Comparison of ENCODE assay signal across 12 cellular contexts in genomic region chr2:38406597-38407110, GRCh38. TPM values are rescaled to one million over a fixed set of nuclear protein-coding genes. Genes with fewer than 3 reads are reported as not detected.
DNase-seq lines count a peak whose midpoint lies in the region; ATAC-seq, FAIRE-seq and TF ChIP-seq lines count a peak whose summit lies in the region.
"Had no signal": no experiment of that assay in that cellular context is flagged by ENCODE, and none has a peak within 500 bp of the region (broad histone marks: within the 10 kb centered on the region; RNA-seq: fewer than 3 reads in every experiment).

No MANE protein-coding gene starts in this region.

- no peaks in the 10 kb centered on the region for H3K9me1 ChIP-seq in K562 (ENCODE audit: control insufficient read depth, insufficient read depth, low read length)

- intact Hi-C loops in K562 (cut with micrococcal nuclease) (no loop called here), left ventricle myocardium superior (cut with micrococcal nuclease) (no loop called here)

- no peaks in the 10 kb centered on the region for H3K79me2 ChIP-seq in K562 (ENCODE audit: control insufficient read depth, insufficient read depth, low read length)

- no peak overlapping the region for H3K9ac ChIP-seq in K562 (ENCODE audit: insufficient read depth in 1 of 2, low read depth in 2 of 2, low read length in 2 of 2)

- WGBS in K562 (ENCODE audit: insufficient coverage, low coverage, missing lambda C conversion rate), result 64% methylated on average over 7 of the region's 8 CpGs

- no peaks in the 10 kb centered on the region for H3K36me3 Mint-ChIP-seq in activated naive CD4-positive, alpha-beta T cell treated with anti-CD3 and anti-CD28 coated beads, Interleukin-2, amount 10 ng/mL, durations not matched to agents 7 days and 5 days
- H3K36me3 Mint-ChIP-seq: activated naive CD8-positive, alpha-beta T cell treated with anti-CD3 and anti-CD28 coated beads for 36 hours had no signal

- TF ChIP-seq CTCF in K562 (IDR thresholded peaks at IDR 0.05 in 2 of 3, conservative IDR thresholded peaks at IDR 0.05 in 1 of 3; ENCODE audit: insufficient read depth in 2 of 3, low read depth in 1 of 3, low read length in 3 of 3) (no peak), WERI-Rb-1 (IDR thresholded peaks at IDR 0.05; ENCODE audit: low read depth, low read length) (no peak)

- peaks cover 23% of the 10 kb centered on the region for H3K27me3 Mint-ChIP-seq in activated naive CD4-positive, alpha-beta T cell treated with anti-CD3 and anti-CD28 coated beads, Interleukin-2, amount 10 ng/mL, durations not matched to agents 7 days and 5 days
- H3K27me3 Mint-ChIP-seq: activated naive CD8-positive, alpha-beta T cell treated with anti-CD3 and anti-CD28 coated beads for 36 hours had no signal

- H3K36me3 ChIP-seq in H7 (replicated peaks; ENCODE audit: control insufficient read depth, insufficient read depth, low read length) (no peaks in the 10 kb centered on the region), K562 (ENCODE audit: control insufficient read depth, insufficient read depth, low read length) (no peaks in the 10 kb centered on the region), WERI-Rb-1 (no peaks in the 10 kb centered on the region)

- peaks cover 1% of the 10 kb centered on the region for H3K9me3 Mint-ChIP-seq in activated naive CD4-positive, alpha-beta T cell treated with anti-CD3 and anti-CD28 coated beads, Interleukin-2, amount 10 ng/mL, durations not matched to agents 7 days and 5 days
- H3K9me3 Mint-ChIP-seq: activated CD4-positive, alpha-beta memory T cell treated with anti-CD3 and anti-CD28 coated beads, Interleukin-2, amount 10 ng/mL, durations not matched to agents 7 days and 5 days; activated naive CD8-positive, alpha-beta T cell treated with anti-CD3 and anti-CD28 coated beads for 36 hours had no signal

- CTCF ChIA-PET in K562 (lab: Yijun Ruan, JAX; ENCODE audit: low intra/inter-chr PET ratio), result no interaction called here
- CTCF ChIA-PET in activated naive CD4-positive, alpha-beta T cell treated with anti-CD3 and anti-CD28 coated beads, Interleukin-2, amount 10 ng/mL, durations not matched to agents 7 days and 5 days (lab: Charles Lee), result no interaction called here

- no peak overlapping the region for H3K4me2 ChIP-seq in K562 (ENCODE audit: insufficient read depth, low read length)

- peaks cover 0 to 5% of the 10 kb centered on the region in 2 experiments; a peak in 3 of 5 replicates for H3K4me1 ChIP-seq in K562 (replicated peaks in 1 of 2; ENCODE audit: control insufficient read depth in 2 of 2, insufficient read depth in 2 of 2, low read length in 2 of 2)

- BruUV-seq in K562 (replicated peaks; lab: Mats Ljungman, UMichigan), result no TSS peak

- H2AFZ ChIP-seq in K562 (ENCODE audit: low read depth, low read length), result peak overlapping the region; percentile 75

- no peak for TF ChIP-seq RAD21 in K562 (CRISPR knock-in tag; conservative IDR thresholded peaks at IDR 0.05 in 1 of 2, IDR thresholded peaks at IDR 0.05 in 1 of 2)

- ATAC-seq in K562 (no peak), left ventricle myocardium superior (peak; percentile 52)

- no peak overlapping the region for H3K27ac Mint-ChIP-seq in activated naive CD4-positive, alpha-beta T cell treated with anti-CD3 and anti-CD28 coated beads, Interleukin-2, amount 10 ng/mL, durations not matched to agents 7 days and 5 days
- H3K27ac Mint-ChIP-seq: activated CD4-positive, alpha-beta memory T cell treated with anti-CD3 and anti-CD28 coated beads, Interleukin-2, amount 10 ng/mL, durations not matched to agents 7 days and 5 days; activated naive CD8-positive, alpha-beta T cell treated with anti-CD3 and anti-CD28 coated beads for 36 hours had no signal

- TF ChIP-seq EP300 in K562 (IDR thresholded peaks at IDR 0.05; ENCODE audit: low read length), result no peak

- TF ChIP-seq POLR2A in K562 (conservative IDR thresholded peaks at IDR 0.05), result no peak

- H3K27me3 ChIP-seq in H7 (ENCODE audit: control insufficient read depth, insufficient read depth, low read length), result no peaks in the 10 kb centered on the region
- H3K27me3 ChIP-seq in K562 (ENCODE audit: control insufficient read depth in 2 of 2, insufficient read depth in 2 of 2, low read length in 2 of 2), result no peaks in the 10 kb centered on the region
- no peaks in the 10 kb centered on the region for H3K27me3 ChIP-seq in WERI-Rb-1 (ENCODE audit: insufficient read depth, low read depth, severe bottlenecking)

- H3K4me3 Mint-ChIP-seq in activated naive CD4-positive, alpha-beta T cell treated with anti-CD3 and anti-CD28 coated beads, Interleukin-2, amount 10 ng/mL, durations not matched to agents 7 days and 5 days, result no peak overlapping the region
- H3K4me3 Mint-ChIP-seq: activated CD4-positive, alpha-beta memory T cell treated with anti-CD3 and anti-CD28 coated beads, Interleukin-2, amount 10 ng/mL, durations not matched to agents 7 days and 5 days; activated naive CD8-positive, alpha-beta T cell treated with anti-CD3 and anti-CD28 coated beads for 36 hours had no signal

- no peak for FAIRE-seq in K562 (lab: Jason Lieb, UNC)

- H3K4me1 Mint-ChIP-seq in activated naive CD4-positive, alpha-beta T cell treated with anti-CD3 and anti-CD28 coated beads, Interleukin-2, amount 10 ng/mL, durations not matched to agents 7 days and 5 days, result no peaks in the 10 kb centered on the region
- H3K4me1 Mint-ChIP-seq: activated CD4-positive, alpha-beta memory T cell treated with anti-CD3 and anti-CD28 coated beads, Interleukin-2, amount 10 ng/mL, durations not matched to agents 7 days and 5 days; activated naive CD8-positive, alpha-beta T cell treated with anti-CD3 and anti-CD28 coated beads for 36 hours had no signal

- in situ Hi-C loops in K562 (cut with MboI), result no loop called here

- no peak overlapping the region for H3K4me3 ChIP-seq in H7 (ENCODE audit: insufficient read depth, low read depth, low read length)
- H3K4me3 ChIP-seq in K562, result no peak overlapping the region
- H3K4me3 ChIP-seq in WERI-Rb-1 (ENCODE audit: low read depth, low read length), result no peak overlapping the region

- no peaks in the 10 kb centered on the region for H4K20me1 ChIP-seq in K562 (replicated peaks; ENCODE audit: control insufficient read depth, insufficient read depth, low read length)

- DNase-seq in H7 (peak; percentile 56), K562 (ENCODE audit: extremely low read depth in 1 of 4, low spot score in 3 of 4) (no peak), left ventricle myocardium superior (peak; percentile 51), renal cortical epithelial cell (ENCODE audit: low read depth) (peak; percentile 62), cerebellum (ENCODE audit: low spot score) (no peak), WERI-Rb-1 (no peak), NCI-H1092 treated with DMSO at 0.1 percent for 48 hours (lab: John Stamatoyannopoulos, UW) (no peak)
- DNase-seq in activated naive CD4-positive, alpha-beta T cell treated with anti-CD3 and anti-CD28 coated beads, Interleukin-2, amount 10 ng/mL, durations not matched to agents 7 days and 5 days, result no peak
- DNase-seq: activated CD4-positive, alpha-beta memory T cell treated with anti-CD3 and anti-CD28 coated beads, Interleukin-2, amount 10 ng/mL, durations not matched to agents 7 days and 5 days; activated naive CD8-positive, alpha-beta T cell treated with anti-CD3 and anti-CD28 coated beads for 36 hours; kidney glomerular epithelial cell; NCI-H510A had no signal

- H3K27ac ChIP-seq in K562 (ENCODE audit: extremely low read depth, low read depth, low read length) (no peak overlapping the region), WERI-Rb-1 (no peak overlapping the region)

- no peaks in the 10 kb centered on the region for H3K9me3 ChIP-seq in K562 (replicated peaks; ENCODE audit: control insufficient read depth, insufficient read depth, low read depth, low read length)
- peaks cover 10% of the 10 kb centered on the region for H3K9me3 ChIP-seq in WERI-Rb-1 (ENCODE audit: severe bottlenecking)

- POLR2A ChIA-PET in K562 (lab: Yijun Ruan, JAX), result no interaction called here

TF ChIP-seq in K562, 482 proteins besides CTCF, POLR2A, EP300 and RAD21 (continues in another document):
- TF ChIP-seq GATAD2A (IDR thresholded peaks at IDR 0.05) (no peak), RBFOX2 (IDR thresholded peaks at IDR 0.05; ENCODE audit: low read depth, low read length) (no peak), MLLT1 (IDR thresholded peaks at IDR 0.05) (no peak), ZEB2 (IDR thresholded peaks at IDR 0.05) (no peak), HDAC1 (IDR thresholded peaks at IDR 0.05) (no peak), ZNF197 (CRISPR knock-in tag; IDR thresholded peaks at IDR 0.05; ENCODE audit: low read depth) (no peak)

RNA-seq across cellular contexts. Expression of gene ATL2, which starts 29.6 kb away (rescaled TPM):
- total RNA-seq in H7 (2014; rRNA removed; shearing (Covaris generic)), result 119 and 141 TPM in 2 replicates
- 205 and 381 TPM in 2 replicates for total RNA-seq in K562 (2011; cell fraction: chromatin; rRNA removed; ENCODE audit: low replicate concordance)
- total RNA-seq in K562 (2011; cell fraction: nucleolus; rRNA removed), result 125 and 161 TPM in 2 replicates
- 140 and 164 TPM in 2 replicates for total RNA-seq in K562 (2011; cell fraction: nucleoplasm; rRNA removed)
- 73.3 and 86.1 TPM in 2 replicates for total RNA-seq in K562 (2014; rRNA removed)
- total RNA-seq in K562 (2014; rRNA removed; fragmentation: Illumina TruSeq; extraction: Trizol), result 80.8 and 92.2 TPM in 2 replicates
- 66.2 and 70.2 TPM in 2 replicates for total RNA-seq in K562 (2015; rRNA removed; fragmentation: Illumina TruSeq; extraction: Trizol)
- total RNA-seq in K562 (2021), result 71.3 and 72.1 TPM in 2 replicates
- polyA plus RNA-seq in K562 (2011; rRNA removed), result 57.7 and 77.0 TPM in 2 replicates
- polyA plus RNA-seq in K562 (2011; cell fraction: cytosol; rRNA removed), result 49.6 and 61.3 TPM in 2 replicates
- 98.8 and 112 TPM in 2 replicates for polyA plus RNA-seq in K562 (2011; cell fraction: nucleus; rRNA removed)
- polyA plus RNA-seq in K562 (2012), result 36.9 and 41.3 TPM in 2 replicates
- 56.8 and 60.5 TPM in 2 replicates for polyA plus RNA-seq in K562 (2014; fragmentation: Illumina TruSeq; extraction: Trizol)
- polyA plus RNA-seq in K562 (2014; fragmentation: Nextera tagmentation; extraction: Ambion mirVana), result 10 to 100 TPM; 12.0 to 18.3 TPM
- 63.0 and 69.3 TPM in 2 replicates for polyA plus RNA-seq in K562 (2014; rRNA removed)
- 181 and 188 TPM in 2 replicates for polyA minus RNA-seq in K562 (2011; rRNA and poly(A)+ RNA removed)
- 39.6 and 57.6 TPM in 2 replicates for polyA minus RNA-seq in K562 (2011; cell fraction: cytosol; rRNA and poly(A)+ RNA removed)
- 129 and 178 TPM in 2 replicates for polyA minus RNA-seq in K562 (2011; cell fraction: nucleus; rRNA and poly(A)+ RNA removed)
- 28.2 TPM for total RNA-seq in left ventricle myocardium superior
- total RNA-seq in renal cortical epithelial cell, result 110 and 186 TPM in 2 replicates
- total RNA-seq in cerebellum, result 88.8 TPM

Comparison
In these comparisons a context has a peak if more than half of its experiments do, and no peak if none do; other contexts are left out.
1. DNase-seq: peak in H7 (single experiment), left ventricle myocardium superior (single experiment) and renal cortical epithelial cell (single experiment); none in K562 (0 of 4), cerebellum (single experiment), activated naive CD4-positive, alpha-beta T cell treated with anti-CD3 and anti-CD28 coated beads, Interleukin-2, amount 10 ng/mL, durations not matched to agents 7 days and 5 days (single experiment), WERI-Rb-1 (single experiment) and NCI-H1092 treated with DMSO at 0.1 percent for 48 hours (single experiment).